In the genomic region with DNA sequence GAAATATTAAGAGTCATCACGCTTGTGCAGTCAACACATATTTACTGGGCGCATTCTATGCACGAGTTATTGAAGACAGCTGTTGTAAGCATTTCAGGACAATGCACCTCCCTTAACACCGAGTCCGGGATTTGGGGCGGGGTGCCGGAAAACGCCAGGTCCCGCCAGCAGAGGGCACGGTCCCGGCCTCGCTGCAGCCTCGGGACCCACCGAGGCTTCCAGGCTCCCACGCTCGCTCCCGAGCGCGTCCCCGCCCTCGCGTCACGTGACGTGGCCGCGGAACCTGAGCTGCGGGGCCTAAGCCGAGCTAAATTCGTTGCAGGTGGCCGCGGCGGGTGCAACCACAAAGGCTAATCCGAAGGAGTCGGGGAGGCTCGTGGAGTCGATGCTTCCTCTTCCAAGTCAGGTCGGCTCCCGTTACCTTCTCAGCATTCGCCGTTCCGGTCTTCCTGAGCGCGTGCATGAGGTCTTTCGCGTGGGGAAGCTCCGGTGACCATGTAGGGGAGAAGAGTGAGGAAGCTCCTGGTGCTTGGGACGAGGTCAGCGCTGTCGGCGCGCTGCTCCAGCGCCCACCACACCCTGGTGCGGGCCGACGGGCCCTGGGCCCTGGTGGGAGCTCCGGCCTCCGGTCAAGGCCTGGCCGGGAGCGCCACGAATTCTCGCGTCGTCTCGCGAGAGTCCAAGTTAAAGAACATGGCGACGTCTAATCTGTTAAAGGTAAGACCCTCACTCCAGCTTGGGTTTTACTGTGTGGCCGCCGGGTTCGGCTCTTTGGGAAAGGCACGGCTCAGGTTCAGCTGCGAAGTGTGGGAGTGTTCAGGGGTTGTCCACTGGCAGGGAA, we compare ENCODE assay signal across 8 cellular contexts. TPM values are rescaled to one million over a fixed set of nuclear protein-coding genes. Genes with fewer than 3 reads are reported as not detected.
DNase-seq lines count a peak whose midpoint lies in the region; ATAC-seq and TF ChIP-seq lines count a peak whose summit lies in the region.

A gene (plus strand): TSS at position 243 of the 841 bp plus-strand sequence. CDS start 451 bp downstream, at position 694.

- no peaks in the 10 kb centered on the region for H3K9me3 ChIP-seq in muscle layer of colon (ENCODE audit: low read length)

- H3K27ac ChIP-seq in muscle layer of colon (ENCODE audit: low read depth, low read length), result peak within 1 kb of the TSS; percentile 92

- H3K9me3 Mint-ChIP-seq in IgD-negative memory B cell, result no peaks in the 10 kb centered on the region

- peak; percentile 84 for DNase-seq in DMS53 treated with DMSO at 0.1 percent for 48 hours (lab: John Stamatoyannopoulos, UW; ENCODE audit: unreplicated experiment)
- peak; percentile 82 for DNase-seq in OCI-M1 (lab: John Stamatoyannopoulos, UW)
- peak; percentile 95 for DNase-seq in activated T-cell treated with anti-CD3 and anti-CD28 coated beads, Interleukin-2, amount 50 U/mL, for 1 hour
- peak; percentile 92 to 95 for DNase-seq in erythroblast (lab: John Stamatoyannopoulos, UW)
- DNase-seq in stimulated activated CD8-positive, alpha-beta memory T cell treated with anti-CD3 and anti-CD28 coated beads, Interleukin-7, amount 100 ng/mL, for 24 hours (ENCODE audit: low read depth), result peak; percentile 74

- no peaks in the 10 kb centered on the region for H3K36me3 ChIP-seq in muscle layer of colon (ENCODE audit: insufficient read depth, low read length)

- peak within 1 kb of the TSS in 3 of 4 donors; percentile 99 to 100 (median 100) for H3K4me3 Mint-ChIP-seq in IgD-negative memory B cell

- H3K4me1 Mint-ChIP-seq in IgD-negative memory B cell, result peaks cover 16 to 31% (median 19%) of the 10 kb centered on the region in 3 donors

- H3K27me3 ChIP-seq in muscle layer of colon (ENCODE audit: control insufficient read depth in 1 of 2, insufficient read depth in 2 of 2, low read length in 2 of 2), result no peaks in the 10 kb centered on the region

- H3K27ac Mint-ChIP-seq in IgD-negative memory B cell, result peak within 1 kb of the TSS; percentile 96 to 99 (median 97)

- peaks cover 37% of the 10 kb centered on the region for H3K4me1 ChIP-seq in muscle layer of colon (ENCODE audit: insufficient read depth, low read length)

- peak within 1 kb of the TSS; percentile 82 to 95 for H3K4me3 ChIP-seq in muscle layer of colon (ENCODE audit: low read depth in 1 of 2, low read length in 2 of 2)

- H3K9ac ChIP-seq in muscle layer of colon (ENCODE audit: low read length), result peak within 1 kb of the TSS; percentile 97

- peak; percentile 90 for TF ChIP-seq POLR2A in erythroblast (IDR thresholded peaks at IDR 0.05; ENCODE audit: low read length)

- H3K27me3 Mint-ChIP-seq in IgD-negative memory B cell, result no peaks in the 10 kb centered on the region

- ATAC-seq in GM21529 (IDR thresholded peaks at IDR 0.05; ENCODE audit: unreplicated experiment), result peak; percentile 87

- H3K36me3 Mint-ChIP-seq in IgD-negative memory B cell, result peaks cover 2% of the 10 kb centered on the region

RNA-seq across cellular contexts. Expression of the gene that starts here (rescaled TPM):
- 44.9 TPM for polyA plus RNA-seq in IgD-negative memory B cell

Comparison
In these comparisons a context has a peak if more than half of its experiments do, and no peak if none do; other contexts are left out.
1. Peak in every context shown above with its lines: DNase-seq, ATAC-seq, H3K4me3 ChIP-seq and H3K27ac ChIP-seq.